22 cellular contexts compared by ENCODE assay signal in genomic region chr21:26297856-26298255, GRCh38.
DNase-seq lines count a peak whose midpoint lies in the region; ATAC-seq lines count a peak whose summit lies in the region.
"Had no signal": no experiment of that assay in that cellular context is flagged by ENCODE, and none has a peak within 500 bp of the region (broad histone marks: within the 10 kb centered on the region; RNA-seq: fewer than 3 reads in every experiment).

No MANE protein-coding gene starts in this region.

- H3K4me3 ChIP-seq in HAP-1, result no peak overlapping the region
- H3K4me3 ChIP-seq: A549; BLaER1 treated with 17β-estradiol and CSF1 and Interleukin-3, amounts not matched to agents 10 nM and 100 nM; GM12878; GM23338 had no signal

- no peaks in the 10 kb centered on the region for H3K4me1 ChIP-seq in HAP-1
- H3K4me1 ChIP-seq: A549; BLaER1 treated with 17β-estradiol and CSF1 and Interleukin-3, amounts not matched to agents 10 nM and 100 nM had no signal

- no peaks in the 10 kb centered on the region for H3K27me3 ChIP-seq in HAP-1 (ENCODE audit: low read depth)
- H3K27me3 ChIP-seq: BLaER1 treated with 17β-estradiol and CSF1 and Interleukin-3, amounts not matched to agents 10 nM and 100 nM had no signal

- ATAC-seq in GM19455 (IDR thresholded peaks at IDR 0.05; ENCODE audit: unreplicated experiment), result no peak
- ATAC-seq: A549; CD8-positive, alpha-beta T cell; GM12878; GM23338; HCT116 had no signal

- no peaks in the 10 kb centered on the region for H3K36me3 ChIP-seq in HAP-1 (replicated peaks)
- H3K36me3 ChIP-seq: BLaER1 treated with 17β-estradiol and CSF1 and Interleukin-3, amounts not matched to agents 10 nM and 100 nM had no signal

- DNase-seq in AG08395 (ENCODE audit: low spot score) (peak; percentile 2), GM04503 (ENCODE audit: low read depth) (peak; percentile 3), LHCN-M2 (ENCODE audit: low read depth) (peak; percentile 18), fibroblast of gingiva (ENCODE audit: low read depth) (peak; percentile 24), NCI-H2081 (lab: John Stamatoyannopoulos, UW) (no peak), HAP-1 (ENCODE audit: low spot score in 2 of 2) (no peak), caudate nucleus (lab: John Stamatoyannopoulos, UW) (no peak)
- DNase-seq: CD8-positive, alpha-beta T cell; COR-L47; DMS 273 treated with DMSO at 0.1 percent for 48 hours; DMS53; DND-41; HFFc6; Kasumi-1; KG1 had no signal

- H3K9me3 ChIP-seq in HAP-1, result peaks cover 9% of the 10 kb centered on the region
- H3K9me3 ChIP-seq: A549 had no signal

- H3K27ac ChIP-seq in caudate nucleus (ENCODE audit: low read depth, low read length), result no peak overlapping the region
- H3K27ac ChIP-seq: 22Rv1; A549; BLaER1 treated with 17β-estradiol and CSF1 and Interleukin-3, amounts not matched to agents 10 nM and 100 nM had no signal

- in situ Hi-C loops in HAP-1 (cut with MboI; ENCODE audit: low sequenced_read_pairs), result no loop called here

Comparison
In these comparisons a context has a peak if more than half of its experiments do, and no peak if none do; other contexts are left out.
1. DNase-seq: peak in AG08395 (single experiment), GM04503 (single experiment), LHCN-M2 (single experiment) and fibroblast of gingiva (single experiment); none in NCI-H2081 (0 of 2), HAP-1 (0 of 2) and caudate nucleus (0 of 61).